ENCODE assay signal across 8 cellular contexts in genomic region chr10:131874991-131875451, GRCh38. TPM values are rescaled to one million over a fixed set of nuclear protein-coding genes. Genes with fewer than 3 reads are reported as not detected.
A peak's percentile ranks its signal among the peaks of the same experiment; 100 is the strongest.
DNase-seq lines count a peak whose midpoint lies in the region; ATAC-seq and TF ChIP-seq lines count a peak whose summit lies in the region.

No MANE protein-coding gene starts in this region.

- no peaks in the 10 kb centered on the region for H3F3A ChIP-seq in SU-DHL-6 (ENCODE audit: insufficient read depth)

- no peak overlapping the region for H3K27ac ChIP-seq in SU-DHL-6 (ENCODE audit: low read depth, low read length)

- ATAC-seq in HG02623 (IDR thresholded peaks at IDR 0.05; ENCODE audit: unreplicated experiment) (peak; percentile 77), GM21737 (IDR thresholded peaks at IDR 0.05; ENCODE audit: unreplicated experiment) (no peak)

- no peaks in the 10 kb centered on the region for H3K36me3 ChIP-seq in SU-DHL-6 (ENCODE audit: low read length)

- no peaks in the 10 kb centered on the region for H3K9me3 ChIP-seq in SU-DHL-6 (ENCODE audit: insufficient read depth, low read length)

- H3K27ac Mint-ChIP-seq in brain, result peak overlapping the region in 2 of 5 experiments; percentile 0 to 25

- DNase-seq in GM04503 (ENCODE audit: low read depth) (peak; percentile 21), NCI-H146 (lab: John Stamatoyannopoulos, UW) (peak; percentile 82), inferior parietal cortex (ENCODE audit: extremely low spot score) (peak; percentile 84)
- DNase-seq in stimulated activated CD4-positive, alpha-beta T cell treated with anti-CD3 and anti-CD28 coated beads, Interleukin-15, amount 100 ng/mL, for 24 hours, result peak; percentile 79

- H3K79me2 ChIP-seq in SU-DHL-6 (ENCODE audit: insufficient read depth, low read length), result no peaks in the 10 kb centered on the region

- peak overlapping the region in 3 of 5 experiments; percentile 2 to 51 (median 28) for H3K4me3 Mint-ChIP-seq in brain

- no peak overlapping the region for H3K9ac ChIP-seq in SU-DHL-6 (ENCODE audit: low read length)

- TF ChIP-seq CTCF in SU-DHL-6 (IDR thresholded peaks at IDR 0.05; ENCODE audit: insufficient read depth, low read length, poor library complexity, severe bottlenecking), result peak; percentile 57
- TF ChIP-seq CTCF in brain (conservative IDR thresholded peaks at IDR 0.05), result peak; percentile 91 to 93

- no peaks in the 10 kb centered on the region for H3K9me2 ChIP-seq in SU-DHL-6 (replicated peaks; ENCODE audit: insufficient read depth, low read length)

- no peak overlapping the region for H2AFZ ChIP-seq in SU-DHL-6 (ENCODE audit: low read depth, low read length, severe bottlenecking)

- H3K4me3 ChIP-seq in SU-DHL-6 (ENCODE audit: insufficient read depth, low read length, poor library complexity, severe bottlenecking), result no peak overlapping the region

- H3K4me1 Mint-ChIP-seq in brain, result peaks cover 16% of the 10 kb centered on the region

- H3K27me3 Mint-ChIP-seq in brain, result peaks cover 13% of the 10 kb centered on the region

- H3K4me2 ChIP-seq in SU-DHL-6 (ENCODE audit: low read depth, low read length, poor library complexity, severe bottlenecking), result no peak overlapping the region

- H3K9me3 Mint-ChIP-seq in brain, result peaks cover 0 to 10% (median 6%) of the 10 kb centered on the region in 5 experiments

- H4K20me1 ChIP-seq in SU-DHL-6 (ENCODE audit: low read depth, low read length), result no peaks in the 10 kb centered on the region

- no peaks in the 10 kb centered on the region for H3K36me3 Mint-ChIP-seq in brain

- H3K27me3 ChIP-seq in SU-DHL-6 (ENCODE audit: low read length), result no peaks in the 10 kb centered on the region

RNA-seq across cellular contexts. Expression of gene PPP2R2D, which starts 25.8 kb away (rescaled TPM):
- polyA plus RNA-seq in brain (ENCODE audit: insufficient read depth, low read depth, low replicate concordance), result 44.5 TPM

Comparison
In these comparisons a context has a peak if more than half of its experiments do, and no peak if none do; other contexts are left out.
1. DNase-seq: peak in every context shown above with its lines; median percentile 84 in inferior parietal cortex; 82 in NCI-H146; 79 in stimulated activated CD4-positive, alpha-beta T cell treated with anti-CD3 and anti-CD28 coated beads, Interleukin-15, amount 100 ng/mL, for 24 hours; 21 in GM04503.